20 cellular contexts compared by ENCODE assay signal in genomic region chr5:98794001-98794400, GRCh38.
"Had no signal": no experiment of that assay in that cellular context is flagged by ENCODE, and none has a peak within 500 bp of the region (broad histone marks: within the 10 kb centered on the region; RNA-seq: fewer than 3 reads in every experiment).

No MANE protein-coding gene starts in this region.

- H3K4me2 ChIP-seq: KMS-11 had no signal

- H3K4me1 Mint-ChIP-seq: activated CD4-positive, alpha-beta memory T cell treated with anti-CD3 and anti-CD28 coated beads, Interleukin-2, amount 10 ng/mL, durations not matched to agents 7 days and 5 days; activated naive CD4-positive, alpha-beta T cell treated with anti-CD3 and anti-CD28 coated beads, Interleukin-2, amount 10 ng/mL, durations not matched to agents 7 days and 5 days had no signal

- H3K36me3 Mint-ChIP-seq: activated naive CD4-positive, alpha-beta T cell treated with anti-CD3 and anti-CD28 coated beads, Interleukin-2, amount 10 ng/mL, durations not matched to agents 7 days and 5 days had no signal

- H3K27me3 Mint-ChIP-seq: activated CD4-positive, alpha-beta memory T cell treated with anti-CD3 and anti-CD28 coated beads, Interleukin-2, amount 10 ng/mL, durations not matched to agents 7 days and 5 days; activated CD4-positive, alpha-beta T cell treated with anti-CD3 and anti-CD28 coated beads for 36 hours; activated naive CD4-positive, alpha-beta T cell treated with anti-CD3 and anti-CD28 coated beads, Interleukin-2, amount 10 ng/mL, durations not matched to agents 7 days and 5 days; activated naive CD8-positive, alpha-beta T cell treated with anti-CD3 and anti-CD28 coated beads for 36 hours; activated T-helper 17 cell treated with anti-CD3 and anti-CD28 coated beads, Interleukin-2, amount 50 U/mL, for 72 hours had no signal

- H3K9ac ChIP-seq: KMS-11 had no signal

- H3K27me3 ChIP-seq: brain microvascular endothelial cell, cardiac muscle cell had no signal

- H3K4me3 Mint-ChIP-seq: activated CD4-positive, alpha-beta memory T cell treated with anti-CD3 and anti-CD28 coated beads, Interleukin-2, amount 10 ng/mL, durations not matched to agents 7 days and 5 days; activated CD4-positive, alpha-beta T cell treated with anti-CD3 and anti-CD28 coated beads for 36 hours; activated naive CD4-positive, alpha-beta T cell treated with anti-CD3 and anti-CD28 coated beads, Interleukin-2, amount 10 ng/mL, durations not matched to agents 7 days and 5 days; activated naive CD8-positive, alpha-beta T cell treated with anti-CD3 and anti-CD28 coated beads for 36 hours; activated T-helper 17 cell treated with anti-CD3 and anti-CD28 coated beads, Interleukin-2, amount 50 U/mL, for 72 hours had no signal

- ATAC-seq: activated CD4-positive, alpha-beta T cell treated with anti-CD3 and anti-CD28 coated beads for 36 hours; activated T-helper 17 cell treated with anti-CD3 and anti-CD28 coated beads, Interleukin-2, amount 50 U/mL, for 72 hours had no signal

- H3K36me3 ChIP-seq: cardiac muscle cell had no signal

- H3K27ac ChIP-seq: brain microvascular endothelial cell, cardiac muscle cell, KMS-11, VCaP had no signal

- H3K4me3 ChIP-seq: cardiac muscle cell had no signal

- H3K27ac Mint-ChIP-seq: activated CD4-positive, alpha-beta memory T cell treated with anti-CD3 and anti-CD28 coated beads, Interleukin-2, amount 10 ng/mL, durations not matched to agents 7 days and 5 days; activated CD4-positive, alpha-beta T cell treated with anti-CD3 and anti-CD28 coated beads for 36 hours; activated naive CD4-positive, alpha-beta T cell treated with anti-CD3 and anti-CD28 coated beads, Interleukin-2, amount 10 ng/mL, durations not matched to agents 7 days and 5 days; activated naive CD8-positive, alpha-beta T cell treated with anti-CD3 and anti-CD28 coated beads for 36 hours; activated T-helper 17 cell treated with anti-CD3 and anti-CD28 coated beads, Interleukin-2, amount 50 U/mL, for 72 hours had no signal

- H3K9me3 Mint-ChIP-seq: activated CD4-positive, alpha-beta memory T cell treated with anti-CD3 and anti-CD28 coated beads, Interleukin-2, amount 10 ng/mL, durations not matched to agents 7 days and 5 days; activated naive CD4-positive, alpha-beta T cell treated with anti-CD3 and anti-CD28 coated beads, Interleukin-2, amount 10 ng/mL, durations not matched to agents 7 days and 5 days; activated naive CD8-positive, alpha-beta T cell treated with anti-CD3 and anti-CD28 coated beads for 36 hours; activated T-helper 17 cell treated with anti-CD3 and anti-CD28 coated beads, Interleukin-2, amount 50 U/mL, for 72 hours had no signal

- DNase-seq: activated CD4-positive, alpha-beta memory T cell treated with anti-CD3 and anti-CD28 coated beads, Interleukin-2, amount 10 ng/mL, durations not matched to agents 7 days and 5 days; activated CD4-positive, alpha-beta T cell treated with anti-CD3 and anti-CD28 coated beads for 36 hours; activated CD4-positive, alpha-beta T cell treated with anti-CD3 and anti-CD28 coated beads, Interleukin-2, amount 50 U/mL, for 1 hour; activated gamma-delta T cell; activated naive CD4-positive, alpha-beta T cell treated with anti-CD3 and anti-CD28 coated beads, Interleukin-2, amount 10 ng/mL, durations not matched to agents 7 days and 5 days; activated naive CD8-positive, alpha-beta T cell treated with anti-CD3 and anti-CD28 coated beads for 36 hours; activated T-cell treated with anti-CD3 and anti-CD28 coated beads for 4 hours; activated T-cell treated with anti-CD3 and anti-CD28 coated beads, Interleukin-2, amount 50 U/mL, for 48 hours; brain microvascular endothelial cell; NCI-H1092; NCI-H1417; NCI-H1930; NCI-H345; NCI-H510A; NCI-H526 treated with DMSO at 0.1 percent for 48 hours; SHP77 treated with DMSO at 0.1 percent for 48 hours had no signal
